ENCODE assay signal across 8 cellular contexts in genomic region chr4:25862411-25863346, GRCh38. TPM values are rescaled to one million over a fixed set of nuclear protein-coding genes. Genes with fewer than 3 reads are reported as not detected.
DNase-seq lines count a peak whose midpoint lies in the region; ATAC-seq and TF ChIP-seq lines count a peak whose summit lies in the region.

SEL1L3 (minus strand) TSS chr4:25862988; CDS start chr4:25862836, 152 bp downstream.

- peak within 1 kb of the TSS; percentile 92 for H3K27ac Mint-ChIP-seq in Calu3 (ENCODE audit: unreplicated experiment)
- peak within 1 kb of the TSS; percentile 98 to 99 for H3K27ac Mint-ChIP-seq in natural killer cell treated with Interleukin-12 subunit alpha and Interleukin-12 subunit beta and Interleukin-15 and Interleukin-18, amount 100 ng/mL, for 72 hours

- H3K27me3 ChIP-seq in thymus (ENCODE audit: control insufficient read depth, insufficient read depth): peaks cover 40% of the 10 kb centered on the region

- no peaks in the 10 kb centered on the region for H3K9me3 Mint-ChIP-seq in Calu3 (ENCODE audit: low read depth, unreplicated experiment)
- H3K9me3 Mint-ChIP-seq in natural killer cell treated with Interleukin-12 subunit alpha and Interleukin-12 subunit beta and Interleukin-15 and Interleukin-18, amount 100 ng/mL, for 72 hours: no peaks in the 10 kb centered on the region

- no peaks in the 10 kb centered on the region for H3K9me3 ChIP-seq in thymus (ENCODE audit: control insufficient read depth)

- no peaks in the 10 kb centered on the region for H3K36me3 ChIP-seq in thymus (ENCODE audit: control insufficient read depth, insufficient read depth)

- WGBS in thymus: under 1% methylated on average over 115 of the region's 115 CpGs

- peak within 1 kb of the TSS; percentile 52 for H3K27ac ChIP-seq in thymus (ENCODE audit: low read depth)

- H3K27me3 Mint-ChIP-seq in Calu3 (ENCODE audit: unreplicated experiment): no peaks in the 10 kb centered on the region
- no peaks in the 10 kb centered on the region for H3K27me3 Mint-ChIP-seq in natural killer cell treated with Interleukin-12 subunit alpha and Interleukin-12 subunit beta and Interleukin-15 and Interleukin-18, amount 100 ng/mL, for 72 hours

- peaks cover 57% of the 10 kb centered on the region for H3K4me1 Mint-ChIP-seq in Calu3 (ENCODE audit: low read depth, unreplicated experiment)
- H3K4me1 Mint-ChIP-seq in natural killer cell treated with Interleukin-12 subunit alpha and Interleukin-12 subunit beta and Interleukin-15 and Interleukin-18, amount 100 ng/mL, for 72 hours (ENCODE audit: low read depth in 2 of 2): peaks cover 29 to 47% of the 10 kb centered on the region in 2 donors

- BruUV-seq in Calu3 (replicated peaks; lab: Mats Ljungman, UMichigan): no TSS peak

- TF ChIP-seq CTCF in Calu3 (IDR thresholded peaks at IDR 0.05; ENCODE audit: unreplicated experiment) (no peak), epithelial cell of proximal tubule (conservative IDR thresholded peaks at IDR 0.05; ENCODE audit: low read depth, low read length) (no peak)

- peak; percentile 28 for ATAC-seq in GM21619 (IDR thresholded peaks at IDR 0.05; ENCODE audit: unreplicated experiment)
- peak; percentile 70 to 80 for ATAC-seq in natural killer cell treated with Interleukin-12 subunit alpha and Interleukin-12 subunit beta and Interleukin-15 and Interleukin-18, amount 100 ng/mL, for 72 hours

- CTCF ChIA-PET in Calu3 (lab: Charles Lee): interaction anchor here (1.0 kb wide), 1 partner anchor 8 kb away, joined by 4 read pairs; no protein-coding TSS in a partner anchor

- peaks cover 33% of the 10 kb centered on the region for H3K36me3 Mint-ChIP-seq in Calu3 (ENCODE audit: insufficient read depth, unreplicated experiment)
- peaks cover 7% of the 10 kb centered on the region for H3K36me3 Mint-ChIP-seq in natural killer cell treated with Interleukin-12 subunit alpha and Interleukin-12 subunit beta and Interleukin-15 and Interleukin-18, amount 100 ng/mL, for 72 hours

- H3K4me3 Mint-ChIP-seq in Calu3 (ENCODE audit: low read depth, unreplicated experiment): peak within 1 kb of the TSS; percentile 97
- H3K4me3 Mint-ChIP-seq in natural killer cell treated with Interleukin-12 subunit alpha and Interleukin-12 subunit beta and Interleukin-15 and Interleukin-18, amount 100 ng/mL, for 72 hours: peak within 1 kb of the TSS; percentile 98

- H3K4me3 ChIP-seq in epithelial cell of proximal tubule (ENCODE audit: low read depth, low read length) (peak within 1 kb of the TSS; percentile 77), thymus (ENCODE audit: low read length) (peak within 1 kb of the TSS; percentile 53)

- intact Hi-C loops in Calu3 (cut with micrococcal nuclease; ENCODE audit: unreplicated experiment): no loop called here

- H3K4me1 ChIP-seq in thymus (ENCODE audit: control insufficient read depth, insufficient read depth, low read length): peaks cover 4% of the 10 kb centered on the region

- peak; percentile 75 for DNase-seq in Calu3
- DNase-seq in NCI-H1436 treated with DMSO at 0.1 percent for 48 hours (lab: John Stamatoyannopoulos, UW): peak; percentile 1
- peak; percentile 65 for DNase-seq in activated T-cell treated with anti-CD3 and anti-CD28 coated beads for 48 hours (ENCODE audit: low read depth)
- no peak for DNase-seq in epithelial cell of proximal tubule (ENCODE audit: low read depth)
- peak; percentile 70 for DNase-seq in natural killer cell treated with Interleukin-12 subunit alpha and Interleukin-12 subunit beta and Interleukin-15 and Interleukin-18, amount 100 ng/mL, for 72 hours (ENCODE audit: low spot score)
- no peak for DNase-seq in EL

RNA-seq across cellular contexts. Expression of gene SEL1L3, which starts in this region (rescaled TPM):
- total RNA-seq in Calu3 (2022) (116 and 120 TPM in 2 replicates), epithelial cell of proximal tubule (31.2 and 54.4 TPM in 2 replicates)
- 10 to 100 TPM; 35.0 to 54.4 TPM for total RNA-seq in natural killer cell treated with Interleukin-12 subunit alpha and Interleukin-12 subunit beta and Interleukin-15 and Interleukin-18, amount 100 ng/mL, for 72 hours
- 27.4 TPM for polyA plus RNA-seq in thymus

Comparison
In these comparisons a context has a peak if more than half of its experiments do, and no peak if none do; other contexts are left out.
1. DNase-seq: peak in Calu3 (single experiment), NCI-H1436 treated with DMSO at 0.1 percent for 48 hours (single experiment), activated T-cell treated with anti-CD3 and anti-CD28 coated beads for 48 hours (single experiment) and natural killer cell treated with Interleukin-12 subunit alpha and Interleukin-12 subunit beta and Interleukin-15 and Interleukin-18, amount 100 ng/mL, for 72 hours (single experiment); none in epithelial cell of proximal tubule (single experiment) and EL (single experiment).